In genomic region chr13:98892077-98892476, GRCh38 we compare ENCODE assay signal across 17 cellular contexts.
DNase-seq lines count a peak whose midpoint lies in the region; ATAC-seq, FAIRE-seq and TF ChIP-seq lines count a peak whose summit lies in the region.
"Had no signal": no experiment of that assay in that cellular context is flagged by ENCODE, and none has a peak within 500 bp of the region (broad histone marks: within the 10 kb centered on the region; RNA-seq: fewer than 3 reads in every experiment).

No MANE protein-coding gene starts in this region.

- TF ChIP-seq EP300 in HepG2 (IDR thresholded peaks at IDR 0.05; ENCODE audit: low read depth in 2 of 2, low read length in 2 of 2): no peak
- TF ChIP-seq EP300 in HepG2 (CRISPR knock-in tag; IDR thresholded peaks at IDR 0.05; ENCODE audit: borderline replicate concordance): no peak

- H3K4me1 ChIP-seq in HepG2 (ENCODE audit: insufficient read depth, low read length) (no peaks in the 10 kb centered on the region), right lobe of liver (peaks cover 0 to 10% (median 0%) of the 10 kb centered on the region in 4 donors), hepatocyte (ENCODE audit: insufficient read depth) (peaks cover 18% of the 10 kb centered on the region), HAP-1 (peaks cover 12% of the 10 kb centered on the region)

- no TSS peak for BruUV-seq in HepG2 (replicated peaks; lab: Mats Ljungman, UMichigan)

- H4K20me1 ChIP-seq in HepG2 (ENCODE audit: insufficient read depth, low read length) (no peaks in the 10 kb centered on the region), hepatocyte (ENCODE audit: insufficient read depth, poor library complexity, severe bottlenecking) (no peaks in the 10 kb centered on the region)

- TF ChIP-seq RAD21 in HepG2 (CRISPR knock-in tag; IDR thresholded peaks at IDR 0.05): no peak

- CTCF ChIA-PET in HepG2 (lab: Yijun Ruan, JAX; ENCODE audit: low intra/inter-chr PET ratio, low total read pairs): no interaction called here

- H3K4me2 ChIP-seq in HepG2 (ENCODE audit: low read depth, low read length) (no peak overlapping the region), hepatocyte (peak overlapping the region; percentile 22)

- H3K9me2 ChIP-seq in hepatocyte (replicated peaks; ENCODE audit: insufficient read depth): no peaks in the 10 kb centered on the region

- H2AFZ ChIP-seq in HepG2 (ENCODE audit: low read length) (no peak overlapping the region), hepatocyte (no peak overlapping the region)
- H2AFZ ChIP-seq: GM23248 had no signal

- in situ Hi-C loops in HepG2 (cut with HindIII; ENCODE audit: extremely low pct_ligation_motif_present, low pct_unique_long_range_greater_than_20kb): no loop called here
- in situ Hi-C loops in HAP-1 (cut with MboI; ENCODE audit: low sequenced_read_pairs): no loop called here

- intact Hi-C loops in HepG2 (cut with micrococcal nuclease; ENCODE audit: unreplicated experiment) (no loop called here), right lobe of liver (cut with DNase I) (no loop called here)

- TF ChIP-seq POLR2A in HepG2 (IDR thresholded peaks at IDR 0.05; ENCODE audit: insufficient read depth in 1 of 2, low read depth in 2 of 2, low read length in 2 of 2) (no peak), right lobe of liver (IDR thresholded peaks at IDR 0.05) (no peak)

- WGBS in HepG2 (ENCODE audit: low lambda C conversion rate): 41% methylated on average over 3 of the region's 3 CpGs
- WGBS in right lobe of liver (ENCODE audit: insufficient coverage, low coverage, low lambda C conversion rate, missing lambda C conversion rate): 67% methylated on average over 3 of the region's 3 CpGs
- WGBS in hepatocyte (ENCODE audit: low lambda C conversion rate, missing lambda C conversion rate): 55% methylated on average over 3 of the region's 3 CpGs

- TF ChIP-seq CTCF in HepG2 (CRISPR knock-in tag; IDR thresholded peaks at IDR 0.05) (no peak), right lobe of liver (IDR thresholded peaks at IDR 0.05) (no peak), hepatocyte (IDR thresholded peaks at IDR 0.05; ENCODE audit: poor library complexity) (no peak)

- H3K27me3 ChIP-seq in HepG2 (ENCODE audit: control insufficient read depth in 1 of 2, insufficient read depth in 2 of 2, low read length in 2 of 2) (no peaks in the 10 kb centered on the region), right lobe of liver (no peaks in the 10 kb centered on the region), hepatocyte (no peaks in the 10 kb centered on the region), HAP-1 (ENCODE audit: low read depth) (no peaks in the 10 kb centered on the region)

- no peaks in the 10 kb centered on the region for H3K79me2 ChIP-seq in HepG2 (ENCODE audit: insufficient read depth, low read length)
- H3K79me2 ChIP-seq in hepatocyte: no peaks in the 10 kb centered on the region

- H3K36me3 ChIP-seq in HepG2 (replicated peaks in 1 of 2; ENCODE audit: control insufficient read depth in 1 of 2, insufficient read depth in 2 of 2, low read length in 2 of 2) (no peaks in the 10 kb centered on the region), right lobe of liver (peaks cover 0 to 3% (median 0%) of the 10 kb centered on the region in 4 donors), hepatocyte (replicated peaks; ENCODE audit: insufficient read depth, low read depth) (no peaks in the 10 kb centered on the region), HAP-1 (replicated peaks) (no peaks in the 10 kb centered on the region)

- no peak overlapping the region for H3K4me3 ChIP-seq in HepG2 (replicated peaks in 1 of 3; ENCODE audit: insufficient read depth in 1 of 3, low read depth in 2 of 3, low read length in 3 of 3)
- H3K4me3 ChIP-seq in right lobe of liver: no peak overlapping the region
- no peak overlapping the region for H3K4me3 ChIP-seq in hepatocyte
- H3K4me3 ChIP-seq in HAP-1: no peak overlapping the region
- H3K4me3 ChIP-seq: GM23248 had no signal

- H3K27ac ChIP-seq in HepG2 (ENCODE audit: extremely low read length, insufficient read depth, low read length): no peak overlapping the region
- H3K27ac ChIP-seq in right lobe of liver: no peak overlapping the region
- H3K27ac ChIP-seq in hepatocyte: peak overlapping the region; percentile 18
- H3K27ac ChIP-seq: 22Rv1, GM23248 had no signal

- H3K9ac ChIP-seq in HepG2 (ENCODE audit: insufficient read depth, low read depth, low read length): no peak overlapping the region
- H3K9ac ChIP-seq: GM23248 had no signal

- no peak for FAIRE-seq in HepG2 (lab: Jason Lieb, UNC)
- FAIRE-seq: GM18507, HTR-8/SVneo had no signal

- no peak for ATAC-seq in HepG2
- no peak for ATAC-seq in right lobe of liver
- no peak for ATAC-seq in HG03139 (IDR thresholded peaks at IDR 0.05; ENCODE audit: unreplicated experiment)

- H3K9me3 ChIP-seq in HepG2 (ENCODE audit: low read length): no peaks in the 10 kb centered on the region
- H3K9me3 ChIP-seq in right lobe of liver: no peaks in the 10 kb centered on the region
- no peaks in the 10 kb centered on the region for H3K9me3 ChIP-seq in hepatocyte (ENCODE audit: low read depth)
- no peaks in the 10 kb centered on the region for H3K9me3 ChIP-seq in HAP-1

- POLR2A ChIA-PET in HepG2 (lab: Yijun Ruan, JAX): no interaction called here

- DNase-seq in HepG2 (ENCODE audit: low spot score) (no peak), right lobe of liver (no peak), dermis microvascular lymphatic vessel endothelial cell (ENCODE audit: low read depth in 2 of 2) (peak; percentile 56 to 69), hepatocyte (ENCODE audit: low spot score) (no peak), NCI-H2227 (lab: John Stamatoyannopoulos, UW; ENCODE audit: unreplicated experiment) (no peak), HAP-1 (ENCODE audit: low spot score in 2 of 2) (no peak)
- DNase-seq: ACHN; C1 segment of cervical spinal cord; Calu3; CD4-positive, alpha-beta T cell; DMS 273 treated with DMSO at 0.1 percent for 48 hours; GM23248; H9 had no signal

TF ChIP-seq in HepG2, 621 proteins besides CTCF, POLR2A, EP300 and RAD21 (continues in another document):
- TF ChIP-seq TP53 (CRISPR knock-in tag; conservative IDR thresholded peaks at IDR 0.05) (no peak), RFX5 (IDR thresholded peaks at IDR 0.05; ENCODE audit: low read depth, low read length) (no peak), HINFP (CRISPR knock-in tag; IDR thresholded peaks at IDR 0.05; ENCODE audit: low read depth) (no peak), MAFF (IDR thresholded peaks at IDR 0.05; ENCODE audit: low read depth, low read length) (peak; percentile 99), MAFK (conservative IDR thresholded peaks at IDR 0.05 in 1 of 2, IDR thresholded peaks at IDR 0.05 in 1 of 2; ENCODE audit: low read length in 2 of 2) (peak; percentile 98 to 99), MNT (IDR thresholded peaks at IDR 0.05) (no peak), NPAS2 (CRISPR knock-in tag; IDR thresholded peaks at IDR 0.05; ENCODE audit: borderline replicate concordance) (no peak), PRDM10 (CRISPR knock-in tag; IDR thresholded peaks at IDR 0.05; ENCODE audit: low read depth) (no peak)

Comparison
In these comparisons a context has a peak if more than half of its experiments do, and no peak if none do; other contexts are left out.
1. DNase-seq: peak in dermis microvascular lymphatic vessel endothelial cell (2 of 2); none in HepG2 (single experiment), right lobe of liver (0 of 3), hepatocyte (single experiment), NCI-H2227 (single experiment) and HAP-1 (0 of 2).